1 cellular context compared by ENCODE assay signal in the genomic region with DNA sequence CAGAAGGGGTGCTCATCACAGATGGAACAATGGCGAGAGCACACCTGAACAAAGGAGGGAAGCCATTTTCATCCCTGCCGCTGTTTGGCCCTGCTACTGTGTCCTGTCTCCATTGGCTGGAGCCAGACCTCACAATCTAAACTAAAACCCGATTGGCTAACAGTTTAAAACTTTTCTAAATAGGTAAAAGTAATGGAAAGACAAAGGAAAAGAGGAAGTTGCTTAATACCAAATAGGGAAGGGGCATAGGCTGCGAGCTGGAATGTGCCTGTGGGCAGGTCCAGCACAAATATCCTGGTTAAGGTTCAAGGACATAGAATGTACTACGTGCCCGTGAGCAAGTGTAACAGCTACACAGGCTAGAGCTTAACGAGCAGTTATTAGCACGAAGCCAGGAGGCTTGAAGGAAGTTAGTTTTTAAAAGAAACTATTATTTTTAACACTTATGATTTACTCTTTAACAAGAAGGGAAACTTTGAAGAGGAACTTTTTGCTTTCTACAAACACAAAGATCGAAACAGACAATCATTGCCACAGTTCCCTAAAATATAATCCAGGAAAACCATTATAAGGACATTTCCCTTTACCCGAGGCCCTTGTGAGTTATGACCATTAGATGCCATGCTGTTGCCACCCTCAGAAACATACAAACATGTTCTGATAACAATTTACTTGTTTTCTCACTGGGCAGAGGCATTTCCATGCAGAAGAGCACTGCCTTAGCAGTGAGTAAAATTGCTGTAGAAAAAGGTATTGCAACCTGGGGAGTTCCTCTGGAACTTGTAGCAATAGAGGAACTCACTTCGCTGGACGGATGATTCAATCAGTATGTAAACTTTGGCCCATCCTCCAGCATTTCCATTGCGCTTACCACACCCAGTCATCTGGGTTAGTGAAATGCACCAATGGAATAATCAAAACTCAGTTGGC.
TF ChIP-seq lines count a peak whose summit lies in the region.

No MANE protein-coding gene starts in this region.

TF ChIP-seq in K562, 482 proteins besides CTCF, POLR2A, EP300 and RAD21 (continued from another document and continues in another):
- TF ChIP-seq, protein P1, sequence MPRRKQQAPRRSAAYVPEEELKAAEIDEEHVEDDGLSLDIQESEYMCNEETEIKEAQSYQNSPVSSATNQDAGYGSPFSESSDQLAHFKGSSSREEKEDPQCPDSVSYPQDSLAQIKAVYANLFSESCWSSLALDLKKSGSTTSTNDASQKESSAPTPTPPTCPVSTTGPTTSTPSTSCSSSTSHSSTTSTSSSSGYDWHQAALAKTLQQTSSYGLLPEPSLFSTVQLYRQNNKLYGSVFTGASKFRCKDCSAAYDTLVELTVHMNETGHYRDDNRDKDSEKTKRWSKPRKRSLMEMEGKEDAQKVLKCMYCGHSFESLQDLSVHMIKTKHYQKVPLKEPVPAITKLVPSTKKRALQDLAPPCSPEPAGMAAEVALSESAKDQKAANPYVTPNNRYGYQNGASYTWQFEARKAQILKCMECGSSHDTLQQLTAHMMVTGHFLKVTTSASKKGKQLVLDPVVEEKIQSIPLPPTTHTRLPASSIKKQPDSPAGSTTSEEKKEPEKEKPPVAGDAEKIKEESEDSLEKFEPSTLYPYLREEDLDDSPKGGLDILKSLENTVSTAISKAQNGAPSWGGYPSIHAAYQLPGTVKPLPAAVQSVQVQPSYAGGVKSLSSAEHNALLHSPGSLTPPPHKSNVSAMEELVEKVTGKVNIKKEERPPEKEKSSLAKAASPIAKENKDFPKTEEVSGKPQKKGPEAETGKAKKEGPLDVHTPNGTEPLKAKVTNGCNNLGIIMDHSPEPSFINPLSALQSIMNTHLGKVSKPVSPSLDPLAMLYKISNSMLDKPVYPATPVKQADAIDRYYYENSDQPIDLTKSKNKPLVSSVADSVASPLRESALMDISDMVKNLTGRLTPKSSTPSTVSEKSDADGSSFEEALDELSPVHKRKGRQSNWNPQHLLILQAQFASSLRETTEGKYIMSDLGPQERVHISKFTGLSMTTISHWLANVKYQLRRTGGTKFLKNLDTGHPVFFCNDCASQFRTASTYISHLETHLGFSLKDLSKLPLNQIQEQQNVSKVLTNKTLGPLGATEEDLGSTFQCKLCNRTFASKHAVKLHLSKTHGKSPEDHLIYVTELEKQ (CRISPR knock-in tag; IDR thresholded peaks at IDR 0.05): no peak
- TF ChIP-seq NR3C1 (CRISPR knock-in tag; IDR thresholded peaks at IDR 0.05) (no peak), RB1 (IDR thresholded peaks at IDR 0.05; ENCODE audit: low read depth) (no peak), ZNF232 (CRISPR knock-in tag; IDR thresholded peaks at IDR 0.05) (no peak), BCOR (IDR thresholded peaks at IDR 0.05) (no peak), NR4A1 (CRISPR knock-in tag; IDR thresholded peaks at IDR 0.05) (no peak), NR4A1 (tag; IDR thresholded peaks at IDR 0.05) (peak; percentile 56; the same call in 1 of the 2 replicates), ARID2 (IDR thresholded peaks at IDR 0.05) (no peak), CBFA2T2 (conservative IDR thresholded peaks at IDR 0.05) (no peak), STAT5B (CRISPR knock-in tag; IDR thresholded peaks at IDR 0.05) (no peak), KDM5B (IDR thresholded peaks at IDR 0.05; ENCODE audit: insufficient replicate concordance, low read depth, low read length) (no peak), MYNN (IDR thresholded peaks at IDR 0.05) (no peak), MYNN (CRISPR knock-in tag; IDR thresholded peaks at IDR 0.05) (no peak), PHF8 (IDR thresholded peaks at IDR 0.05; ENCODE audit: borderline replicate concordance, low read length) (no peak), BRD9 (IDR thresholded peaks at IDR 0.05; ENCODE audit: low read depth, partially characterized antibody) (peak; percentile 77), HDAC3 (IDR thresholded peaks at IDR 0.05; ENCODE audit: borderline replicate concordance, partially characterized antibody) (no peak), ZKSCAN8 (CRISPR knock-in tag; IDR thresholded peaks at IDR 0.05) (no peak), CBX2 (IDR thresholded peaks at IDR 0.05; ENCODE audit: insufficient read depth, low read length, poor library complexity, severe bottlenecking) (no peak), SAP30 (IDR thresholded peaks at IDR 0.05; ENCODE audit: borderline replicate concordance, insufficient read depth, low read depth, low read length, poor library complexity, severe bottlenecking) (no peak), FOXA1 (IDR thresholded peaks at IDR 0.05; ENCODE audit: borderline replicate concordance) (no peak), RBM14 (IDR thresholded peaks at IDR 0.05; ENCODE audit: borderline replicate concordance, insufficient read depth, low read depth, low read length) (no peak), SREBF2 (CRISPR knock-in tag; IDR thresholded peaks at IDR 0.05) (no peak), NRF1 (conservative IDR thresholded peaks at IDR 0.05 in 1 of 2, IDR thresholded peaks at IDR 0.05 in 1 of 2) (peak; percentile 28 to 46), TOE1 (IDR thresholded peaks at IDR 0.05; ENCODE audit: borderline replicate concordance) (peak; percentile 16; the same call in 1 of the 2 replicates), TOE1 (CRISPR knock-in tag; IDR thresholded peaks at IDR 0.05; ENCODE audit: borderline replicate concordance, low read depth) (no peak), TSC22D4 (tag; IDR thresholded peaks at IDR 0.05) (no peak)
- TF ChIP-seq, protein P2, sequence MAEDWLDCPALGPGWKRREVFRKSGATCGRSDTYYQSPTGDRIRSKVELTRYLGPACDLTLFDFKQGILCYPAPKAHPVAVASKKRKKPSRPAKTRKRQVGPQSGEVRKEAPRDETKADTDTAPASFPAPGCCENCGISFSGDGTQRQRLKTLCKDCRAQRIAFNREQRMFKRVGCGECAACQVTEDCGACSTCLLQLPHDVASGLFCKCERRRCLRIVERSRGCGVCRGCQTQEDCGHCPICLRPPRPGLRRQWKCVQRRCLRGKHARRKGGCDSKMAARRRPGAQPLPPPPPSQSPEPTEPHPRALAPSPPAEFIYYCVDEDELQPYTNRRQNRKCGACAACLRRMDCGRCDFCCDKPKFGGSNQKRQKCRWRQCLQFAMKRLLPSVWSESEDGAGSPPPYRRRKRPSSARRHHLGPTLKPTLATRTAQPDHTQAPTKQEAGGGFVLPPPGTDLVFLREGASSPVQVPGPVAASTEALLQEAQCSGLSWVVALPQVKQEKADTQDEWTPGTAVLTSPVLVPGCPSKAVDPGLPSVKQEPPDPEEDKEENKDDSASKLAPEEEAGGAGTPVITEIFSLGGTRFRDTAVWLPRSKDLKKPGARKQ (CRISPR knock-in tag; IDR thresholded peaks at IDR 0.05): no peak
- TF ChIP-seq, protein P3, sequence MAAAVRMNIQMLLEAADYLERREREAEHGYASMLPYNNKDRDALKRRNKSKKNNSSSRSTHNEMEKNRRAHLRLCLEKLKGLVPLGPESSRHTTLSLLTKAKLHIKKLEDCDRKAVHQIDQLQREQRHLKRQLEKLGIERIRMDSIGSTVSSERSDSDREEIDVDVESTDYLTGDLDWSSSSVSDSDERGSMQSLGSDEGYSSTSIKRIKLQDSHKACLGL (CRISPR knock-in tag; IDR thresholded peaks at IDR 0.05; ENCODE audit: borderline replicate concordance, poor library complexity, severe bottlenecking): peak; percentile 16
- TF ChIP-seq, protein P4, sequence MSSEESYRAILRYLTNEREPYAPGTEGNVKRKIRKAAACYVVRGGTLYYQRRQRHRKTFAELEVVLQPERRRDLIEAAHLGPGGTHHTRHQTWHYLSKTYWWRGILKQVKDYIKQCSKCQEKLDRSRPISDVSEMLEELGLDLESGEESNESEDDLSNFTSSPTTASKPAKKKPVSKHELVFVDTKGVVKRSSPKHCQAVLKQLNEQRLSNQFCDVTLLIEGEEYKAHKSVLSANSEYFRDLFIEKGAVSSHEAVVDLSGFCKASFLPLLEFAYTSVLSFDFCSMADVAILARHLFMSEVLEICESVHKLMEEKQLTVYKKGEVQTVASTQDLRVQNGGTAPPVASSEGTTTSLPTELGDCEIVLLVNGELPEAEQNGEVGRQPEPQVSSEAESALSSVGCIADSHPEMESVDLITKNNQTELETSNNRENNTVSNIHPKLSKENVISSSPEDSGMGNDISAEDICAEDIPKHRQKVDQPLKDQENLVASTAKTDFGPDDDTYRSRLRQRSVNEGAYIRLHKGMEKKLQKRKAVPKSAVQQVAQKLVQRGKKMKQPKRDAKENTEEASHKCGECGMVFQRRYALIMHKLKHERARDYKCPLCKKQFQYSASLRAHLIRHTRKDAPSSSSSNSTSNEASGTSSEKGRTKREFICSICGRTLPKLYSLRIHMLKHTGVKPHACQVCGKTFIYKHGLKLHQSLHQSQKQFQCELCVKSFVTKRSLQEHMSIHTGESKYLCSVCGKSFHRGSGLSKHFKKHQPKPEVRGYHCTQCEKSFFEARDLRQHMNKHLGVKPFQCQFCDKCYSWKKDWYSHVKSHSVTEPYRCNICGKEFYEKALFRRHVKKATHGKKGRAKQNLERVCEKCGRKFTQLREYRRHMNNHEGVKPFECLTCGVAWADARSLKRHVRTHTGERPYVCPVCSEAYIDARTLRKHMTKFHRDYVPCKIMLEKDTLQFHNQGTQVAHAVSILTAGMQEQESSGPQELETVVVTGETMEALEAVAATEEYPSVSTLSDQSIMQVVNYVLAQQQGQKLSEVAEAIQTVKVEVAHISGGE (CRISPR knock-in tag; IDR thresholded peaks at IDR 0.05): no peak
- TF ChIP-seq, protein P5, sequence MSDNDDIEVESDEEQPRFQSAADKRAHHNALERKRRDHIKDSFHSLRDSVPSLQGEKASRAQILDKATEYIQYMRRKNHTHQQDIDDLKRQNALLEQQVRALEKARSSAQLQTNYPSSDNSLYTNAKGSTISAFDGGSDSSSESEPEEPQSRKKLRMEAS (CRISPR knock-in tag; IDR thresholded peaks at IDR 0.05): no peak
- TF ChIP-seq, protein P6, sequence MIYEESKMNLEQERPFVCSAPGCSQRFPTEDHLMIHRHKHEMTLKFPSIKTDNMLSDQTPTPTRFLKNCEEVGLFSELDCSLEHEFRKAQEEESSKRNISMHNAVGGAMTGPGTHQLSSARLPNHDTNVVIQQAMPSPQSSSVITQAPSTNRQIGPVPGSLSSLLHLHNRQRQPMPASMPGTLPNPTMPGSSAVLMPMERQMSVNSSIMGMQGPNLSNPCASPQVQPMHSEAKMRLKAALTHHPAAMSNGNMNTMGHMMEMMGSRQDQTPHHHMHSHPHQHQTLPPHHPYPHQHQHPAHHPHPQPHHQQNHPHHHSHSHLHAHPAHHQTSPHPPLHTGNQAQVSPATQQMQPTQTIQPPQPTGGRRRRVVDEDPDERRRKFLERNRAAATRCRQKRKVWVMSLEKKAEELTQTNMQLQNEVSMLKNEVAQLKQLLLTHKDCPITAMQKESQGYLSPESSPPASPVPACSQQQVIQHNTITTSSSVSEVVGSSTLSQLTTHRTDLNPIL (CRISPR knock-in tag; IDR thresholded peaks at IDR 0.05): no peak
- TF ChIP-seq, protein P7, sequence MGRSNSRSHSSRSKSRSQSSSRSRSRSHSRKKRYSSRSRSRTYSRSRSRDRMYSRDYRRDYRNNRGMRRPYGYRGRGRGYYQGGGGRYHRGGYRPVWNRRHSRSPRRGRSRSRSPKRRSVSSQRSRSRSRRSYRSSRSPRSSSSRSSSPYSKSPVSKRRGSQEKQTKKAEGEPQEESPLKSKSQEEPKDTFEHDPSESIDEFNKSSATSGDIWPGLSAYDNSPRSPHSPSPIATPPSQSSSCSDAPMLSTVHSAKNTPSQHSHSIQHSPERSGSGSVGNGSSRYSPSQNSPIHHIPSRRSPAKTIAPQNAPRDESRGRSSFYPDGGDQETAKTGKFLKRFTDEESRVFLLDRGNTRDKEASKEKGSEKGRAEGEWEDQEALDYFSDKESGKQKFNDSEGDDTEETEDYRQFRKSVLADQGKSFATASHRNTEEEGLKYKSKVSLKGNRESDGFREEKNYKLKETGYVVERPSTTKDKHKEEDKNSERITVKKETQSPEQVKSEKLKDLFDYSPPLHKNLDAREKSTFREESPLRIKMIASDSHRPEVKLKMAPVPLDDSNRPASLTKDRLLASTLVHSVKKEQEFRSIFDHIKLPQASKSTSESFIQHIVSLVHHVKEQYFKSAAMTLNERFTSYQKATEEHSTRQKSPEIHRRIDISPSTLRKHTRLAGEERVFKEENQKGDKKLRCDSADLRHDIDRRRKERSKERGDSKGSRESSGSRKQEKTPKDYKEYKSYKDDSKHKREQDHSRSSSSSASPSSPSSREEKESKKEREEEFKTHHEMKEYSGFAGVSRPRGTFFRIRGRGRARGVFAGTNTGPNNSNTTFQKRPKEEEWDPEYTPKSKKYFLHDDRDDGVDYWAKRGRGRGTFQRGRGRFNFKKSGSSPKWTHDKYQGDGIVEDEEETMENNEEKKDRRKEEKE (IDR thresholded peaks at IDR 0.05; ENCODE audit: borderline replicate concordance in 1 of 2, control insufficient read depth in 1 of 2, low read depth in 2 of 2, low read length in 1 of 2): no peak
- TF ChIP-seq, protein P8, sequence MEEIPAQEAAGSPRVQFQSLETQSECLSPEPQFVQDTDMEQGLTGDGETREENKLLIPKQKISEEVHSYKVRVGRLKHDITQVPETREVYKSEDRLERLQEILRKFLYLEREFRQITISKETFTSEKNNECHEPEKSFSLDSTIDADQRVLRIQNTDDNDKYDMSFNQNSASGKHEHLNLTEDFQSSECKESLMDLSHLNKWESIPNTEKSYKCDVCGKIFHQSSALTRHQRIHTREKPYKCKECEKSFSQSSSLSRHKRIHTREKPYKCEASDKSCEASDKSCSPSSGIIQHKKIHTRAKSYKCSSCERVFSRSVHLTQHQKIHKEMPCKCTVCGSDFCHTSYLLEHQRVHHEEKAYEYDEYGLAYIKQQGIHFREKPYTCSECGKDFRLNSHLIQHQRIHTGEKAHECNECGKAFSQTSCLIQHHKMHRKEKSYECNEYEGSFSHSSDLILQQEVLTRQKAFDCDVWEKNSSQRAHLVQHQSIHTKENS (CRISPR knock-in tag; IDR thresholded peaks at IDR 0.05): no peak
- TF ChIP-seq, protein P9, sequence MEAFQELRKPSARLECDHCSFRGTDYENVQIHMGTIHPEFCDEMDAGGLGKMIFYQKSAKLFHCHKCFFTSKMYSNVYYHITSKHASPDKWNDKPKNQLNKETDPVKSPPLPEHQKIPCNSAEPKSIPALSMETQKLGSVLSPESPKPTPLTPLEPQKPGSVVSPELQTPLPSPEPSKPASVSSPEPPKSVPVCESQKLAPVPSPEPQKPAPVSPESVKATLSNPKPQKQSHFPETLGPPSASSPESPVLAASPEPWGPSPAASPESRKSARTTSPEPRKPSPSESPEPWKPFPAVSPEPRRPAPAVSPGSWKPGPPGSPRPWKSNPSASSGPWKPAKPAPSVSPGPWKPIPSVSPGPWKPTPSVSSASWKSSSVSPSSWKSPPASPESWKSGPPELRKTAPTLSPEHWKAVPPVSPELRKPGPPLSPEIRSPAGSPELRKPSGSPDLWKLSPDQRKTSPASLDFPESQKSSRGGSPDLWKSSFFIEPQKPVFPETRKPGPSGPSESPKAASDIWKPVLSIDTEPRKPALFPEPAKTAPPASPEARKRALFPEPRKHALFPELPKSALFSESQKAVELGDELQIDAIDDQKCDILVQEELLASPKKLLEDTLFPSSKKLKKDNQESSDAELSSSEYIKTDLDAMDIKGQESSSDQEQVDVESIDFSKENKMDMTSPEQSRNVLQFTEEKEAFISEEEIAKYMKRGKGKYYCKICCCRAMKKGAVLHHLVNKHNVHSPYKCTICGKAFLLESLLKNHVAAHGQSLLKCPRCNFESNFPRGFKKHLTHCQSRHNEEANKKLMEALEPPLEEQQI (IDR thresholded peaks at IDR 0.05): no peak
